24 cellular contexts compared by ENCODE assay signal in genomic region chr5:168727547-168728120, GRCh38.
"Had no signal": no experiment of that assay in that cellular context is flagged by ENCODE, and none has a peak within 500 bp of the region (broad histone marks: within the 10 kb centered on the region; RNA-seq: fewer than 3 reads in every experiment).

No MANE protein-coding gene starts in this region.

- H3K4me2 ChIP-seq: smooth muscle cell had no signal

- DNase-seq: dermis blood vessel endothelial cell; effector memory CD8-positive, alpha-beta T cell; erythroblast; esophagus squamous epithelium; foreskin melanocyte; kidney; left lung; mammary epithelial cell; naive thymus-derived CD8-positive, alpha-beta T cell; nephron progenitor cell; nucleus accumbens; ovary; retina; stimulated activated CD4-positive, alpha-beta T cell treated with anti-CD3 and anti-CD28 coated beads, Interleukin-12 subunit alpha, Interleukin-12 subunit beta, amount 100 ng/mL, for 4 hours; stimulated activated CD4-positive, alpha-beta T cell treated with anti-CD3 and anti-CD28 coated beads, Interleukin-1b, Interleukin-23, amount 100 ng/mL, for 48 hours; stimulated activated CD4-positive, alpha-beta T cell treated with anti-CD3 and anti-CD28 coated beads, Interleukin-4, amount 100 ng/mL, for 1 hour; stimulated activated CD8-positive, alpha-beta memory T cell treated with anti-CD3 and anti-CD28 coated beads, Interleukin-4, amount 100 ng/mL, for 48 hours; stimulated activated naive CD4-positive, alpha-beta T cell; stomach; thyroid gland; trophoblast cell had no signal

- ATAC-seq: effector memory CD8-positive, alpha-beta T cell; left lung; naive thymus-derived CD8-positive, alpha-beta T cell; sciatic nerve had no signal

- H3K4me3 ChIP-seq: coronary artery, esophagus squamous epithelium, left lung, ovary, smooth muscle cell, stomach, thyroid gland had no signal

- H3K27me3 ChIP-seq: left lung, ovary, thyroid gland had no signal

- H3K27ac ChIP-seq: coronary artery, esophagus squamous epithelium, left lung, ovary, stomach, thyroid gland had no signal

- H3K9me3 ChIP-seq: thyroid gland had no signal

- H3K4me1 ChIP-seq: esophagus squamous epithelium, left lung, stomach, thyroid gland had no signal

- H3K36me3 ChIP-seq: esophagus squamous epithelium, left lung, ovary had no signal
